In the genomic region with DNA sequence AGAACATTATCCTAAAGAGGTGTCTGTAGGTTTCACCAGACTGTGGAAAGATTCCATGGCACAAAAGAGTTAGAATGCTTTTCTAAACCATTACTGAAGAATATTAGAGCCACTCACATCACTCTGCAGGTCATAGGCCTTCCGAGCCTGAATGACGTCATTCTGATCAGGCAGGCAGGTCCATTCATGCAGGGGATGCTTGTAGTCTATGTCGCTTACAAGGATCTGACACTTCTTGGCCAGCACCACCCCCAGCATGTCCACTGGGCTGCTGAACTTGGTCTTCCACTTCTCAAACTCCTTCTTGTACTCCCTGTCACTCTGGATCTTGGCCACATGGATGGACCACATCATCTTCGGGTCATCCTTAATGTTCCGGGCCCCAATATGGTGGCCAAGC, we compare ENCODE assay signal across 1 cellular context.
A peak's percentile ranks its signal among the peaks of the same experiment; 100 is the strongest.
TF ChIP-seq lines count a peak whose summit lies in the region.

No MANE protein-coding gene starts in this region.

TF ChIP-seq in K562, 482 proteins besides CTCF, POLR2A, EP300 and RAD21 (continued from another document):
- TF ChIP-seq, protein P1, sequence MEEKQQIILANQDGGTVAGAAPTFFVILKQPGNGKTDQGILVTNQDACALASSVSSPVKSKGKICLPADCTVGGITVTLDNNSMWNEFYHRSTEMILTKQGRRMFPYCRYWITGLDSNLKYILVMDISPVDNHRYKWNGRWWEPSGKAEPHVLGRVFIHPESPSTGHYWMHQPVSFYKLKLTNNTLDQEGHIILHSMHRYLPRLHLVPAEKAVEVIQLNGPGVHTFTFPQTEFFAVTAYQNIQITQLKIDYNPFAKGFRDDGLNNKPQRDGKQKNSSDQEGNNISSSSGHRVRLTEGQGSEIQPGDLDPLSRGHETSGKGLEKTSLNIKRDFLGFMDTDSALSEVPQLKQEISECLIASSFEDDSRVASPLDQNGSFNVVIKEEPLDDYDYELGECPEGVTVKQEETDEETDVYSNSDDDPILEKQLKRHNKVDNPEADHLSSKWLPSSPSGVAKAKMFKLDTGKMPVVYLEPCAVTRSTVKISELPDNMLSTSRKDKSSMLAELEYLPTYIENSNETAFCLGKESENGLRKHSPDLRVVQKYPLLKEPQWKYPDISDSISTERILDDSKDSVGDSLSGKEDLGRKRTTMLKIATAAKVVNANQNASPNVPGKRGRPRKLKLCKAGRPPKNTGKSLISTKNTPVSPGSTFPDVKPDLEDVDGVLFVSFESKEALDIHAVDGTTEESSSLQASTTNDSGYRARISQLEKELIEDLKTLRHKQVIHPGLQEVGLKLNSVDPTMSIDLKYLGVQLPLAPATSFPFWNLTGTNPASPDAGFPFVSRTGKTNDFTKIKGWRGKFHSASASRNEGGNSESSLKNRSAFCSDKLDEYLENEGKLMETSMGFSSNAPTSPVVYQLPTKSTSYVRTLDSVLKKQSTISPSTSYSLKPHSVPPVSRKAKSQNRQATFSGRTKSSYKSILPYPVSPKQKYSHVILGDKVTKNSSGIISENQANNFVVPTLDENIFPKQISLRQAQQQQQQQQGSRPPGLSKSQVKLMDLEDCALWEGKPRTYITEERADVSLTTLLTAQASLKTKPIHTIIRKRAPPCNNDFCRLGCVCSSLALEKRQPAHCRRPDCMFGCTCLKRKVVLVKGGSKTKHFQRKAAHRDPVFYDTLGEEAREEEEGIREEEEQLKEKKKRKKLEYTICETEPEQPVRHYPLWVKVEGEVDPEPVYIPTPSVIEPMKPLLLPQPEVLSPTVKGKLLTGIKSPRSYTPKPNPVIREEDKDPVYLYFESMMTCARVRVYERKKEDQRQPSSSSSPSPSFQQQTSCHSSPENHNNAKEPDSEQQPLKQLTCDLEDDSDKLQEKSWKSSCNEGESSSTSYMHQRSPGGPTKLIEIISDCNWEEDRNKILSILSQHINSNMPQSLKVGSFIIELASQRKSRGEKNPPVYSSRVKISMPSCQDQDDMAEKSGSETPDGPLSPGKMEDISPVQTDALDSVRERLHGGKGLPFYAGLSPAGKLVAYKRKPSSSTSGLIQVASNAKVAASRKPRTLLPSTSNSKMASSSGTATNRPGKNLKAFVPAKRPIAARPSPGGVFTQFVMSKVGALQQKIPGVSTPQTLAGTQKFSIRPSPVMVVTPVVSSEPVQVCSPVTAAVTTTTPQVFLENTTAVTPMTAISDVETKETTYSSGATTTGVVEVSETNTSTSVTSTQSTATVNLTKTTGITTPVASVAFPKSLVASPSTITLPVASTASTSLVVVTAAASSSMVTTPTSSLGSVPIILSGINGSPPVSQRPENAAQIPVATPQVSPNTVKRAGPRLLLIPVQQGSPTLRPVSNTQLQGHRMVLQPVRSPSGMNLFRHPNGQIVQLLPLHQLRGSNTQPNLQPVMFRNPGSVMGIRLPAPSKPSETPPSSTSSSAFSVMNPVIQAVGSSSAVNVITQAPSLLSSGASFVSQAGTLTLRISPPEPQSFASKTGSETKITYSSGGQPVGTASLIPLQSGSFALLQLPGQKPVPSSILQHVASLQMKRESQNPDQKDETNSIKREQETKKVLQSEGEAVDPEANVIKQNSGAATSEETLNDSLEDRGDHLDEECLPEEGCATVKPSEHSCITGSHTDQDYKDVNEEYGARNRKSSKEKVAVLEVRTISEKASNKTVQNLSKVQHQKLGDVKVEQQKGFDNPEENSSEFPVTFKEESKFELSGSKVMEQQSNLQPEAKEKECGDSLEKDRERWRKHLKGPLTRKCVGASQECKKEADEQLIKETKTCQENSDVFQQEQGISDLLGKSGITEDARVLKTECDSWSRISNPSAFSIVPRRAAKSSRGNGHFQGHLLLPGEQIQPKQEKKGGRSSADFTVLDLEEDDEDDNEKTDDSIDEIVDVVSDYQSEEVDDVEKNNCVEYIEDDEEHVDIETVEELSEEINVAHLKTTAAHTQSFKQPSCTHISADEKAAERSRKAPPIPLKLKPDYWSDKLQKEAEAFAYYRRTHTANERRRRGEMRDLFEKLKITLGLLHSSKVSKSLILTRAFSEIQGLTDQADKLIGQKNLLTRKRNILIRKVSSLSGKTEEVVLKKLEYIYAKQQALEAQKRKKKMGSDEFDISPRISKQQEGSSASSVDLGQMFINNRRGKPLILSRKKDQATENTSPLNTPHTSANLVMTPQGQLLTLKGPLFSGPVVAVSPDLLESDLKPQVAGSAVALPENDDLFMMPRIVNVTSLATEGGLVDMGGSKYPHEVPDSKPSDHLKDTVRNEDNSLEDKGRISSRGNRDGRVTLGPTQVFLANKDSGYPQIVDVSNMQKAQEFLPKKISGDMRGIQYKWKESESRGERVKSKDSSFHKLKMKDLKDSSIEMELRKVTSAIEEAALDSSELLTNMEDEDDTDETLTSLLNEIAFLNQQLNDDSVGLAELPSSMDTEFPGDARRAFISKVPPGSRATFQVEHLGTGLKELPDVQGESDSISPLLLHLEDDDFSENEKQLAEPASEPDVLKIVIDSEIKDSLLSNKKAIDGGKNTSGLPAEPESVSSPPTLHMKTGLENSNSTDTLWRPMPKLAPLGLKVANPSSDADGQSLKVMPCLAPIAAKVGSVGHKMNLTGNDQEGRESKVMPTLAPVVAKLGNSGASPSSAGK (IDR thresholded peaks at IDR 0.05): no peak
- no peak for TF ChIP-seq DNMT1 (IDR thresholded peaks at IDR 0.05)
- TF ChIP-seq ZBTB1 (CRISPR knock-in tag; IDR thresholded peaks at IDR 0.05; ENCODE audit: borderline replicate concordance, low read depth): no peak
- no peak for TF ChIP-seq NFYB (IDR thresholded peaks at IDR 0.05; ENCODE audit: extremely low read depth, insufficient read length)
- no peak for TF ChIP-seq ZNF707 (CRISPR knock-in tag; conservative IDR thresholded peaks at IDR 0.05)
- TF ChIP-seq, protein P2, sequence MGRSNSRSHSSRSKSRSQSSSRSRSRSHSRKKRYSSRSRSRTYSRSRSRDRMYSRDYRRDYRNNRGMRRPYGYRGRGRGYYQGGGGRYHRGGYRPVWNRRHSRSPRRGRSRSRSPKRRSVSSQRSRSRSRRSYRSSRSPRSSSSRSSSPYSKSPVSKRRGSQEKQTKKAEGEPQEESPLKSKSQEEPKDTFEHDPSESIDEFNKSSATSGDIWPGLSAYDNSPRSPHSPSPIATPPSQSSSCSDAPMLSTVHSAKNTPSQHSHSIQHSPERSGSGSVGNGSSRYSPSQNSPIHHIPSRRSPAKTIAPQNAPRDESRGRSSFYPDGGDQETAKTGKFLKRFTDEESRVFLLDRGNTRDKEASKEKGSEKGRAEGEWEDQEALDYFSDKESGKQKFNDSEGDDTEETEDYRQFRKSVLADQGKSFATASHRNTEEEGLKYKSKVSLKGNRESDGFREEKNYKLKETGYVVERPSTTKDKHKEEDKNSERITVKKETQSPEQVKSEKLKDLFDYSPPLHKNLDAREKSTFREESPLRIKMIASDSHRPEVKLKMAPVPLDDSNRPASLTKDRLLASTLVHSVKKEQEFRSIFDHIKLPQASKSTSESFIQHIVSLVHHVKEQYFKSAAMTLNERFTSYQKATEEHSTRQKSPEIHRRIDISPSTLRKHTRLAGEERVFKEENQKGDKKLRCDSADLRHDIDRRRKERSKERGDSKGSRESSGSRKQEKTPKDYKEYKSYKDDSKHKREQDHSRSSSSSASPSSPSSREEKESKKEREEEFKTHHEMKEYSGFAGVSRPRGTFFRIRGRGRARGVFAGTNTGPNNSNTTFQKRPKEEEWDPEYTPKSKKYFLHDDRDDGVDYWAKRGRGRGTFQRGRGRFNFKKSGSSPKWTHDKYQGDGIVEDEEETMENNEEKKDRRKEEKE (IDR thresholded peaks at IDR 0.05; ENCODE audit: borderline replicate concordance in 1 of 2, control insufficient read depth in 1 of 2, low read depth in 2 of 2, low read length in 1 of 2): no peak
- TF ChIP-seq NELFE (IDR thresholded peaks at IDR 0.05; ENCODE audit: insufficient read depth, insufficient read length): no peak
- no peak for TF ChIP-seq SP2 (IDR thresholded peaks at IDR 0.05; ENCODE audit: extremely low read depth, low read depth, low read length, poor library complexity, severe bottlenecking)
- peak; percentile 89 for TF ChIP-seq ATF7 (IDR thresholded peaks at IDR 0.05)
- no peak for TF ChIP-seq VEZF1 (CRISPR knock-in tag; IDR thresholded peaks at IDR 0.05)
- TF ChIP-seq HMGN3 (IDR thresholded peaks at IDR 0.05; ENCODE audit: borderline replicate concordance, extremely low read depth, insufficient read length, low read depth, low read length): no peak
- TF ChIP-seq CREM (IDR thresholded peaks at IDR 0.05; ENCODE audit: low read depth): 0 out of 2 replicates have a peak, but pooled peaks have one; percentile 34
- TF ChIP-seq JUND (IDR thresholded peaks at IDR 0.05; ENCODE audit: borderline replicate concordance, low read depth, low read length): peak; percentile 61; the same call in 1 of the 2 replicates
- TF ChIP-seq JUND (tag; IDR thresholded peaks at IDR 0.05; ENCODE audit: borderline replicate concordance, low read depth, low read length): peak; percentile 39; the same call in 1 of the 3 replicates
- TF ChIP-seq ZBTB2 (IDR thresholded peaks at IDR 0.05): no peak
- TF ChIP-seq, protein P3, sequence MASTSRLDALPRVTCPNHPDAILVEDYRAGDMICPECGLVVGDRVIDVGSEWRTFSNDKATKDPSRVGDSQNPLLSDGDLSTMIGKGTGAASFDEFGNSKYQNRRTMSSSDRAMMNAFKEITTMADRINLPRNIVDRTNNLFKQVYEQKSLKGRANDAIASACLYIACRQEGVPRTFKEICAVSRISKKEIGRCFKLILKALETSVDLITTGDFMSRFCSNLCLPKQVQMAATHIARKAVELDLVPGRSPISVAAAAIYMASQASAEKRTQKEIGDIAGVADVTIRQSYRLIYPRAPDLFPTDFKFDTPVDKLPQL (IDR thresholded peaks at IDR 0.05; ENCODE audit: extremely low read depth, insufficient read length): no peak
- no peak for TF ChIP-seq ZZZ3 (IDR thresholded peaks at IDR 0.05)
- TF ChIP-seq, protein P4, sequence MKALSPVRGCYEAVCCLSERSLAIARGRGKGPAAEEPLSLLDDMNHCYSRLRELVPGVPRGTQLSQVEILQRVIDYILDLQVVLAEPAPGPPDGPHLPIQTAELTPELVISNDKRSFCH (CRISPR knock-in tag; IDR thresholded peaks at IDR 0.05): no peak
- TF ChIP-seq, protein P4 (tag; IDR thresholded peaks at IDR 0.05): no peak
- TF ChIP-seq EZH2 (IDR thresholded peaks at IDR 0.05; ENCODE audit: borderline replicate concordance, low read depth, low read length): no peak
- TF ChIP-seq SIX5 (IDR thresholded peaks at IDR 0.05; ENCODE audit: borderline replicate concordance in 1 of 2, insufficient read depth in 1 of 2, low read depth in 1 of 2, low read length in 2 of 2): no peak
- TF ChIP-seq CSDE1 (IDR thresholded peaks at IDR 0.05): no peak
- no peak for TF ChIP-seq CHD2 (IDR thresholded peaks at IDR 0.05; ENCODE audit: low read depth, low read length)
- no peak for TF ChIP-seq SUPT5H (IDR thresholded peaks at IDR 0.05)
- TF ChIP-seq PCBP2 (IDR thresholded peaks at IDR 0.05; ENCODE audit: low read depth, low read length, poor library complexity, severe bottlenecking): no peak
